ENCODE assay signal across 1 cellular context in the genomic region with DNA sequence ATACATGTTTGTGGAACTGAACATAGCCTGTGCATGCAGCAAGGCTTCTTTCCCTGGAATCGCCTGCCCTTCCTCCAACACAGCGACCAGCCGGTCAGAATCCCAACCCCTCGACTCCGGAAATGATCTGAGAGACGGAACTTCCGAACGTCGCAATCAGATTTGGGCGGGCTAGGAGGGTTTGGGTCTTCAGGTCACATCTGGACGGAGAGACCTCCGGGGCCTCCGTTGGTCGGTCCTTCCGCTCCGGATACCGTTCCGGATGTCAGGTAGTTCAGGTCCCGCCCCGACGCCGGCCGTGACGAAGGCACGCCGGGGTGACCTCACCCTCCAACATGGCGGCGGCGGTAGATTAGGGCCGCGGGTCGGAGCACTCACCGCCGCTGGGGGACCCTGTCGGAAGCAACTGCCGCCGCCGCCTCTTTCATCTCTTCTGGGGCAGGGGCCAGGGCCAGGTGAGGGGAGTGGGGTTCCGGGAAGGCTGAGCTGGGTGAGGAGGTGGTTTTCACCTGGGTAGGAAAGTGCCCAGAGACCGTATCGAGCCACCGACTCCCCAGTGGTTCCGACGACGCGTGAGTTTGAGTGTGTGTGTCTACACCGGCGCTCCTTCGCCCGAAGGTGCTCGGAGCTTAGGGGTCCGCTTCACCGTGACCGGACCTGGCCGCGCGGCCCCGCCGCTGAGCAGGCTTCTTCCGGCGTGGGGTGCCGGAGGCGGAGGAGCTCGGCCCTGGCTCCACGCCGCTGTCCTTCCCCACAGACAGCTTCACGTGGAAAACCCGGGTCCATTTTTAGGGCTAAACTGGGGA.
TF ChIP-seq lines count a peak whose summit lies in the region.

A gene with protein sequence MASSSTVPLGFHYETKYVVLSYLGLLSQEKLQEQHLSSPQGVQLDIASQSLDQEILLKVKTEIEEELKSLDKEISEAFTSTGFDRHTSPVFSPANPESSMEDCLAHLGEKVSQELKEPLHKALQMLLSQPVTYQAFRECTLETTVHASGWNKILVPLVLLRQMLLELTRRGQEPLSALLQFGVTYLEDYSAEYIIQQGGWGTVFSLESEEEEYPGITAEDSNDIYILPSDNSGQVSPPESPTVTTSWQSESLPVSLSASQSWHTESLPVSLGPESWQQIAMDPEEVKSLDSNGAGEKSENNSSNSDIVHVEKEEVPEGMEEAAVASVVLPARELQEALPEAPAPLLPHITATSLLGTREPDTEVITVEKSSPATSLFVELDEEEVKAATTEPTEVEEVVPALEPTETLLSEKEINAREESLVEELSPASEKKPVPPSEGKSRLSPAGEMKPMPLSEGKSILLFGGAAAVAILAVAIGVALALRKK (plus strand): TSS at position 326 of the 806 bp plus-strand sequence. CDS start 16,955 bp downstream, outside the sequence.

TF ChIP-seq in HEK293, 187 proteins besides CTCF, POLR2A, EP300 and RAD21 (continued from another document and continues in another):
- TF ChIP-seq ZFHX2 (tag by site-specific recombination; conservative IDR thresholded peaks at IDR 0.05) (no peak), MEIS1 (CRISPR knock-in tag; IDR thresholded peaks at IDR 0.05; ENCODE audit: borderline replicate concordance) (no peak), KLF1 (tag by site-specific recombination; IDR thresholded peaks at IDR 0.05) (peak; percentile 36; the same call in 1 of the 2 replicates), ZNF791 (tag by site-specific recombination; IDR thresholded peaks at IDR 0.05) (no peak), ZNF560 (tag by site-specific recombination; IDR thresholded peaks at IDR 0.05; ENCODE audit: borderline replicate concordance) (no peak), SETDB1 (IDR thresholded peaks at IDR 0.05; ENCODE audit: insufficient read length, low read length) (no peak), ZNF155 (tag by site-specific recombination; IDR thresholded peaks at IDR 0.05) (no peak), ZNF777 (tag by site-specific recombination; IDR thresholded peaks at IDR 0.05; ENCODE audit: borderline replicate concordance) (peak; percentile 74; the same call in 1 of the 2 replicates), ZNF292 (tag by site-specific recombination; IDR thresholded peaks at IDR 0.05; ENCODE audit: borderline replicate concordance, low read depth) (no peak), EGR2 (tag by site-specific recombination; IDR thresholded peaks at IDR 0.05; ENCODE audit: low read depth) (no peak), TRIM28 (IDR thresholded peaks at IDR 0.05; ENCODE audit: borderline replicate concordance, low read length) (peak; percentile 84), ZNF792 (tag by site-specific recombination; IDR thresholded peaks at IDR 0.05) (peak; percentile 66; the same call in 1 of the 2 replicates), ZXDB (tag by site-specific recombination; IDR thresholded peaks at IDR 0.05) (peak; percentile 88), SP2 (tag by site-specific recombination; IDR thresholded peaks at IDR 0.05) (peak; percentile 97), ZNF37A (tag by site-specific recombination; IDR thresholded peaks at IDR 0.05) (no peak), OSR2 (tag by site-specific recombination; IDR thresholded peaks at IDR 0.05) (0 out of 2 replicates have a peak, but pooled peaks have one; percentile 20), ZNF133 (tag by site-specific recombination; IDR thresholded peaks at IDR 0.05) (no peak), ZNF239 (tag by site-specific recombination; IDR thresholded peaks at IDR 0.05) (0 out of 2 replicates have a peak, but pooled peaks have one; percentile 15), ZNF24 (tag by site-specific recombination; IDR thresholded peaks at IDR 0.05) (0 out of 2 replicates have a peak, but pooled peaks have one; percentile 35), ZNF16 (tag by site-specific recombination; IDR thresholded peaks at IDR 0.05; ENCODE audit: low read depth) (no peak), YY1 (tag by site-specific recombination; IDR thresholded peaks at IDR 0.05) (peak; percentile 93), ZBTB21 (tag by site-specific recombination; IDR thresholded peaks at IDR 0.05) (peak; percentile 96), ZNF426 (tag by site-specific recombination; IDR thresholded peaks at IDR 0.05) (no peak), ZNF629 (tag by site-specific recombination; IDR thresholded peaks at IDR 0.05) (peak; percentile 99), ZNF785 (tag by site-specific recombination; IDR thresholded peaks at IDR 0.05) (0 out of 2 replicates have a peak, but pooled peaks have one; percentile 11)
- TF ChIP-seq, protein P1, sequence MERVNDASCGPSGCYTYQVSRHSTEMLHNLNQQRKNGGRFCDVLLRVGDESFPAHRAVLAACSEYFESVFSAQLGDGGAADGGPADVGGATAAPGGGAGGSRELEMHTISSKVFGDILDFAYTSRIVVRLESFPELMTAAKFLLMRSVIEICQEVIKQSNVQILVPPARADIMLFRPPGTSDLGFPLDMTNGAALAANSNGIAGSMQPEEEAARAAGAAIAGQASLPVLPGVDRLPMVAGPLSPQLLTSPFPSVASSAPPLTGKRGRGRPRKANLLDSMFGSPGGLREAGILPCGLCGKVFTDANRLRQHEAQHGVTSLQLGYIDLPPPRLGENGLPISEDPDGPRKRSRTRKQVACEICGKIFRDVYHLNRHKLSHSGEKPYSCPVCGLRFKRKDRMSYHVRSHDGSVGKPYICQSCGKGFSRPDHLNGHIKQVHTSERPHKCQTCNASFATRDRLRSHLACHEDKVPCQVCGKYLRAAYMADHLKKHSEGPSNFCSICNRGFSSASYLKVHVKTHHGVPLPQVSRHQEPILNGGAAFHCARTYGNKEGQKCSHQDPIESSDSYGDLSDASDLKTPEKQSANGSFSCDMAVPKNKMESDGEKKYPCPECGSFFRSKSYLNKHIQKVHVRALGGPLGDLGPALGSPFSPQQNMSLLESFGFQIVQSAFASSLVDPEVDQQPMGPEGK (tag by site-specific recombination; IDR thresholded peaks at IDR 0.05), result peak; percentile 57; the same call in 1 of the 2 replicates
- TF ChIP-seq, protein P2, sequence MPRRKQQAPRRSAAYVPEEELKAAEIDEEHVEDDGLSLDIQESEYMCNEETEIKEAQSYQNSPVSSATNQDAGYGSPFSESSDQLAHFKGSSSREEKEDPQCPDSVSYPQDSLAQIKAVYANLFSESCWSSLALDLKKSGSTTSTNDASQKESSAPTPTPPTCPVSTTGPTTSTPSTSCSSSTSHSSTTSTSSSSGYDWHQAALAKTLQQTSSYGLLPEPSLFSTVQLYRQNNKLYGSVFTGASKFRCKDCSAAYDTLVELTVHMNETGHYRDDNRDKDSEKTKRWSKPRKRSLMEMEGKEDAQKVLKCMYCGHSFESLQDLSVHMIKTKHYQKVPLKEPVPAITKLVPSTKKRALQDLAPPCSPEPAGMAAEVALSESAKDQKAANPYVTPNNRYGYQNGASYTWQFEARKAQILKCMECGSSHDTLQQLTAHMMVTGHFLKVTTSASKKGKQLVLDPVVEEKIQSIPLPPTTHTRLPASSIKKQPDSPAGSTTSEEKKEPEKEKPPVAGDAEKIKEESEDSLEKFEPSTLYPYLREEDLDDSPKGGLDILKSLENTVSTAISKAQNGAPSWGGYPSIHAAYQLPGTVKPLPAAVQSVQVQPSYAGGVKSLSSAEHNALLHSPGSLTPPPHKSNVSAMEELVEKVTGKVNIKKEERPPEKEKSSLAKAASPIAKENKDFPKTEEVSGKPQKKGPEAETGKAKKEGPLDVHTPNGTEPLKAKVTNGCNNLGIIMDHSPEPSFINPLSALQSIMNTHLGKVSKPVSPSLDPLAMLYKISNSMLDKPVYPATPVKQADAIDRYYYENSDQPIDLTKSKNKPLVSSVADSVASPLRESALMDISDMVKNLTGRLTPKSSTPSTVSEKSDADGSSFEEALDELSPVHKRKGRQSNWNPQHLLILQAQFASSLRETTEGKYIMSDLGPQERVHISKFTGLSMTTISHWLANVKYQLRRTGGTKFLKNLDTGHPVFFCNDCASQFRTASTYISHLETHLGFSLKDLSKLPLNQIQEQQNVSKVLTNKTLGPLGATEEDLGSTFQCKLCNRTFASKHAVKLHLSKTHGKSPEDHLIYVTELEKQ (tag by site-specific recombination; IDR thresholded peaks at IDR 0.05; ENCODE audit: borderline replicate concordance), result peak; percentile 60; the same call in 1 of the 2 replicates
- TF ChIP-seq, protein P3, sequence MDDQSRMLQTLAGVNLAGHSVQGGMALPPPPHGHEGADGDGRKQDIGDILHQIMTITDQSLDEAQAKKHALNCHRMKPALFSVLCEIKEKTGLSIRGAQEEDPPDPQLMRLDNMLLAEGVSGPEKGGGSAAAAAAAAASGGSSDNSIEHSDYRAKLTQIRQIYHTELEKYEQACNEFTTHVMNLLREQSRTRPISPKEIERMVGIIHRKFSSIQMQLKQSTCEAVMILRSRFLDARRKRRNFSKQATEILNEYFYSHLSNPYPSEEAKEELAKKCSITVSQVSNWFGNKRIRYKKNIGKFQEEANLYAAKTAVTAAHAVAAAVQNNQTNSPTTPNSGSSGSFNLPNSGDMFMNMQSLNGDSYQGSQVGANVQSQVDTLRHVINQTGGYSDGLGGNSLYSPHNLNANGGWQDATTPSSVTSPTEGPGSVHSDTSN (CRISPR knock-in tag; IDR thresholded peaks at IDR 0.05), result no peak; the same call in 1 of the 2 replicates
- TF ChIP-seq, protein P4, sequence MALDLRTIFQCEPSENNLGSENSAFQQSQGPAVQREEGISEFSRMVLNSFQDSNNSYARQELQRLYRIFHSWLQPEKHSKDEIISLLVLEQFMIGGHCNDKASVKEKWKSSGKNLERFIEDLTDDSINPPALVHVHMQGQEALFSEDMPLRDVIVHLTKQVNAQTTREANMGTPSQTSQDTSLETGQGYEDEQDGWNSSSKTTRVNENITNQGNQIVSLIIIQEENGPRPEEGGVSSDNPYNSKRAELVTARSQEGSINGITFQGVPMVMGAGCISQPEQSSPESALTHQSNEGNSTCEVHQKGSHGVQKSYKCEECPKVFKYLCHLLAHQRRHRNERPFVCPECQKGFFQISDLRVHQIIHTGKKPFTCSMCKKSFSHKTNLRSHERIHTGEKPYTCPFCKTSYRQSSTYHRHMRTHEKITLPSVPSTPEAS (tag by site-specific recombination; IDR thresholded peaks at IDR 0.05), result peak; percentile 82
- TF ChIP-seq, protein P5, sequence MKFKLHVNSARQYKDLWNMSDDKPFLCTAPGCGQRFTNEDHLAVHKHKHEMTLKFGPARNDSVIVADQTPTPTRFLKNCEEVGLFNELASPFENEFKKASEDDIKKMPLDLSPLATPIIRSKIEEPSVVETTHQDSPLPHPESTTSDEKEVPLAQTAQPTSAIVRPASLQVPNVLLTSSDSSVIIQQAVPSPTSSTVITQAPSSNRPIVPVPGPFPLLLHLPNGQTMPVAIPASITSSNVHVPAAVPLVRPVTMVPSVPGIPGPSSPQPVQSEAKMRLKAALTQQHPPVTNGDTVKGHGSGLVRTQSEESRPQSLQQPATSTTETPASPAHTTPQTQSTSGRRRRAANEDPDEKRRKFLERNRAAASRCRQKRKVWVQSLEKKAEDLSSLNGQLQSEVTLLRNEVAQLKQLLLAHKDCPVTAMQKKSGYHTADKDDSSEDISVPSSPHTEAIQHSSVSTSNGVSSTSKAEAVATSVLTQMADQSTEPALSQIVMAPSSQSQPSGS (tag by site-specific recombination; IDR thresholded peaks at IDR 0.05; ENCODE audit: low read depth), result peak; percentile 91
- TF ChIP-seq, protein P6, sequence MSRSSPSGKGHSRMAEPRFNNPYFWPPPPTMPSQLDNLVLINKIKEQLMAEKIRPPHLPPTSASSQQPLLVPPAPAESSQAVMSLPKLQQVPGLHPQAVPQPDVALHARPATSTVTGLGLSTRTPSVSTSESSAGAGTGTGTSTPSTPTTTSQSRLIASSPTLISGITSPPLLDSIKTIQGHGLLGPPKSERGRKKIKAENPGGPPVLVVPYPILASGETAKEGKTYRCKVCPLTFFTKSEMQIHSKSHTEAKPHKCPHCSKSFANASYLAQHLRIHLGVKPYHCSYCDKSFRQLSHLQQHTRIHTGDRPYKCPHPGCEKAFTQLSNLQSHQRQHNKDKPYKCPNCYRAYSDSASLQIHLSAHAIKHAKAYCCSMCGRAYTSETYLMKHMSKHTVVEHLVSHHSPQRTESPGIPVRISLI (tag by site-specific recombination; IDR thresholded peaks at IDR 0.05), result no peak
- TF ChIP-seq, protein P7, sequence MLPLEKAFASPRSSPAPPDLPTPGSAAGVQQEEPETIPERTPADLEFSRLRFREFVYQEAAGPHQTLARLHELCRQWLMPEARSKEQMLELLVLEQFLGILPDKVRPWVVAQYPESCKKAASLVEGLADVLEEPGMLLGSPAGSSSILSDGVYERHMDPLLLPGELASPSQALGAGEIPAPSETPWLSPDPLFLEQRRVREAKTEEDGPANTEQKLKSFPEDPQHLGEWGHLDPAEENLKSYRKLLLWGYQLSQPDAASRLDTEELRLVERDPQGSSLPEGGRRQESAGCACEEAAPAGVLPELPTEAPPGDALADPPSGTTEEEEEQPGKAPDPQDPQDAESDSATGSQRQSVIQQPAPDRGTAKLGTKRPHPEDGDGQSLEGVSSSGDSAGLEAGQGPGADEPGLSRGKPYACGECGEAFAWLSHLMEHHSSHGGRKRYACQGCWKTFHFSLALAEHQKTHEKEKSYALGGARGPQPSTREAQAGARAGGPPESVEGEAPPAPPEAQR (tag by site-specific recombination; IDR thresholded peaks at IDR 0.05), result 0 out of 2 replicates have a peak, but pooled peaks have one; percentile 38
- TF ChIP-seq, protein P8, sequence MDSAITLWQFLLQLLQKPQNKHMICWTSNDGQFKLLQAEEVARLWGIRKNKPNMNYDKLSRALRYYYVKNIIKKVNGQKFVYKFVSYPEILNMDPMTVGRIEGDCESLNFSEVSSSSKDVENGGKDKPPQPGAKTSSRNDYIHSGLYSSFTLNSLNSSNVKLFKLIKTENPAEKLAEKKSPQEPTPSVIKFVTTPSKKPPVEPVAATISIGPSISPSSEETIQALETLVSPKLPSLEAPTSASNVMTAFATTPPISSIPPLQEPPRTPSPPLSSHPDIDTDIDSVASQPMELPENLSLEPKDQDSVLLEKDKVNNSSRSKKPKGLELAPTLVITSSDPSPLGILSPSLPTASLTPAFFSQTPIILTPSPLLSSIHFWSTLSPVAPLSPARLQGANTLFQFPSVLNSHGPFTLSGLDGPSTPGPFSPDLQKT (IDR thresholded peaks at IDR 0.05; ENCODE audit: borderline replicate concordance, low read depth, low read length), result no peak; the same call in 1 of the 2 replicates
- TF ChIP-seq, protein P9, sequence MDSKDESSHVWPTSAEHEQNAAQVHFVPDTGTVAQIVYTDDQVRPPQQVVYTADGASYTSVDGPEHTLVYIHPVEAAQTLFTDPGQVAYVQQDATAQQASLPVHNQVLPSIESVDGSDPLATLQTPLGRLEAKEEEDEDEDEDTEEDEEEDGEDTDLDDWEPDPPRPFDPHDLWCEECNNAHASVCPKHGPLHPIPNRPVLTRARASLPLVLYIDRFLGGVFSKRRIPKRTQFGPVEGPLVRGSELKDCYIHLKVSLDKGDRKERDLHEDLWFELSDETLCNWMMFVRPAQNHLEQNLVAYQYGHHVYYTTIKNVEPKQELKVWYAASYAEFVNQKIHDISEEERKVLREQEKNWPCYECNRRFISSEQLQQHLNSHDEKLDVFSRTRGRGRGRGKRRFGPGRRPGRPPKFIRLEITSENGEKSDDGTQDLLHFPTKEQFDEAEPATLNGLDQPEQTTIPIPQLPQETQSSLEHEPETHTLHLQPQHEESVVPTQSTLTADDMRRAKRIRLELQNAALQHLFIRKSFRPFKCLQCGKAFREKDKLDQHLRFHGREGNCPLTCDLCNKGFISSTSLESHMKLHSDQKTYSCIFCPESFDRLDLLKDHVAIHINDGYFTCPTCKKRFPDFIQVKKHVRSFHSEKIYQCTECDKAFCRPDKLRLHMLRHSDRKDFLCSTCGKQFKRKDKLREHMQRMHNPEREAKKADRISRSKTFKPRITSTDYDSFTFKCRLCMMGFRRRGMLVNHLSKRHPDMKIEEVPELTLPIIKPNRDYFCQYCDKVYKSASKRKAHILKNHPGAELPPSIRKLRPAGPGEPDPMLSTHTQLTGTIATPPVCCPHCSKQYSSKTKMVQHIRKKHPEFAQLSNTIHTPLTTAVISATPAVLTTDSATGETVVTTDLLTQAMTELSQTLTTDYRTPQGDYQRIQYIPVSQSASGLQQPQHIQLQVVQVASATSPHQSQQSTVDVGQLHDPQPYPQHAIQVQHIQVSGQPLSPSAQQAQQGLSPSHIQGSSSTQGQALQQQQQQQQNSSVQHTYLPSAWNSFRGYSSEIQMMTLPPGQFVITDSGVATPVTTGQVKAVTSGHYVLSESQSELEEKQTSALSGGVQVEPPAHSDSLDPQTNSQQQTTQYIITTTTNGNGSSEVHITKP (tag by site-specific recombination; IDR thresholded peaks at IDR 0.05), result peak; percentile 75
